8 cellular contexts compared by ENCODE assay signal in the genomic region with DNA sequence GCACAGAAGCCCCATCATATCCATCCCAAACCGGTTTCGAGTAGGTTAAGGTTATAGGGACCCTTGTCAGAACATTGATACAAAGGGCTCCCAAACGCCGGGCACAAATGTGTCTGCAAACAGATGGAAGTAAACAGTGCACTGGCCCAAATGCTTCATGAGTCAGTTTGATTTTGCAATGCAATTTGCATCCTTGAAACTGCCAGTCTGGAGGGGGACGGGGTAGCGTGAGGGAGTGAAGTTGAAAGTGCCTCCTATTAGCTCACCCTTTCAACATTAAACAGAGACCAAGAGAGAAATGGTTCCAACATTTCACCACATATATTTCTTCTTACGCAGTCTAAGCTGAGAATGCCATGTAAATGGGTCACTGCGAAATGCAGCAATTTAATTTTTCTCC. TPM values are rescaled to one million over a fixed set of nuclear protein-coding genes. Genes with fewer than 3 reads are reported as not detected.
DNase-seq lines count a peak whose midpoint lies in the region; ATAC-seq, FAIRE-seq and TF ChIP-seq lines count a peak whose summit lies in the region.
"Not testable (repeated sequence)": the region's sequence is repeated elsewhere in the genome, so short reads cannot be mapped to it uniquely, and the experiment has no call there.

No MANE protein-coding gene starts in this region.

- H3K27me3 Mint-ChIP-seq in Caco-2 (ENCODE audit: insufficient read depth, unreplicated experiment); activated T-cell treated with anti-CD3 and anti-CD28 coated beads, Interleukin-2, amount 50 U/mL, for 24 hours: not testable (repeated sequence)

- DNase-seq in A549 (ENCODE audit: low read depth in 1 of 2, low spot score in 1 of 2); Caco-2; activated T-cell treated with anti-CD3 and anti-CD28 coated beads, Interleukin-2, amount 50 U/mL, for 24 hours; endothelial cell of umbilical vein (ENCODE audit: low read depth, low spot score): not testable (repeated sequence)
- DNase-seq in HL-60 (ENCODE audit: low read depth in 1 of 2, low spot score in 1 of 2) (peak; percentile 17 to 37), NOMO-1 treated with dmso at 0.1 percent for 144 hours (lab: John Stamatoyannopoulos, UW; ENCODE audit: unreplicated experiment) (peak; percentile 63), left lobe of liver (ENCODE audit: low spot score) (peak; percentile 82)

- not testable (repeated sequence) for TF ChIP-seq CTCF in A549 (IDR thresholded peaks at IDR 0.05); Caco-2 (IDR thresholded peaks at IDR 0.05; ENCODE audit: insufficient read depth in 1 of 2, low read depth in 1 of 2, low read length in 1 of 2, severe bottlenecking in 1 of 2, unreplicated experiment in 1 of 2); HL-60 (IDR thresholded peaks at IDR 0.05; ENCODE audit: insufficient read depth, low read length); endothelial cell of umbilical vein (IDR thresholded peaks at IDR 0.05; ENCODE audit: extremely low read depth in 1 of 2, insufficient read depth in 1 of 2, low read depth in 1 of 2, low read length in 2 of 2); neutrophil (IDR thresholded peaks at IDR 0.05)

- TF ChIP-seq EP300 in A549 (IDR thresholded peaks at IDR 0.05): not testable (repeated sequence)

- POLR2A ChIA-PET in A549 (lab: Yijun Ruan, JAX); Caco-2 (lab: Charles Lee); endothelial cell of umbilical vein (lab: Charles Lee): not testable (repeated sequence)

- intact Hi-C loops in Caco-2 (cut with micrococcal nuclease; ENCODE audit: unreplicated experiment); endothelial cell of umbilical vein (cut with micrococcal nuclease): not testable (repeated sequence)

- H3K4me2 ChIP-seq in A549: 0 out of 3 replicates have a peak overlapping the region, but pooled peaks have one; percentile 5
- not testable (repeated sequence) for H3K4me2 ChIP-seq in endothelial cell of umbilical vein (ENCODE audit: insufficient read depth, low read length)

- H3K4me3 Mint-ChIP-seq in Caco-2 (ENCODE audit: unreplicated experiment); activated T-cell treated with anti-CD3 and anti-CD28 coated beads, Interleukin-2, amount 50 U/mL, for 24 hours: not testable (repeated sequence)

- not testable (repeated sequence) for H3K4me3 ChIP-seq in A549; Caco-2 (ENCODE audit: low read depth, low read length); HL-60 (replicated peaks; ENCODE audit: insufficient read depth, low read length); endothelial cell of umbilical vein (replicated peaks in 1 of 3; ENCODE audit: insufficient read depth in 1 of 3, low read depth in 1 of 3, low read length in 3 of 3); neutrophil (ENCODE audit: low read depth in 1 of 2, low read length in 1 of 2)

- H3K36me3 ChIP-seq in Caco-2 (ENCODE audit: control insufficient read depth, insufficient read depth, low read length): not testable (repeated sequence)
- peaks cover 16 to 17% of the 10 kb centered on the region in 2 experiments for H3K36me3 ChIP-seq in endothelial cell of umbilical vein (ENCODE audit: control insufficient read depth in 2 of 2, extremely low read depth in 1 of 2, insufficient read depth in 2 of 2, low read length in 2 of 2)
- H3K36me3 ChIP-seq in neutrophil: peaks cover 67% of the 10 kb centered on the region

- not testable (repeated sequence) for TF ChIP-seq POLR2A in A549 (IDR thresholded peaks at IDR 0.05; ENCODE audit: low read length); endothelial cell of umbilical vein (IDR thresholded peaks at IDR 0.05; ENCODE audit: low read depth, low read length)

- H3K9me3 ChIP-seq in A549; Caco-2; endothelial cell of umbilical vein (replicated peaks; ENCODE audit: control insufficient read depth, insufficient read depth, low read length); neutrophil: not testable (repeated sequence)

- dilution Hi-C loops in endothelial cell of umbilical vein (cut with MboI; ENCODE audit: extremely low pct_ligation_motif_present, low sequenced_read_pairs): not testable (repeated sequence)

- H3K27me3 ChIP-seq in Caco-2 (replicated peaks; ENCODE audit: control insufficient read depth, insufficient read depth, low read length); HL-60 (ENCODE audit: insufficient read depth, poor library complexity, severe bottlenecking); endothelial cell of umbilical vein (ENCODE audit: control insufficient read depth in 2 of 2, insufficient read depth in 2 of 2, low read length in 2 of 2); neutrophil: not testable (repeated sequence)

- not testable (repeated sequence) for H3K9me1 ChIP-seq in endothelial cell of umbilical vein (replicated peaks; ENCODE audit: control insufficient read depth, extremely low read depth, insufficient read depth, low read length)

- H2AFZ ChIP-seq in endothelial cell of umbilical vein (ENCODE audit: low read depth, low read length): not testable (repeated sequence)

- H3K4me1 ChIP-seq in A549: peaks cover 29% of the 10 kb centered on the region; the same call in 2 of the 3 replicates
- not testable (repeated sequence) for H3K4me1 ChIP-seq in Caco-2; endothelial cell of umbilical vein (ENCODE audit: control insufficient read depth, extremely low read depth, insufficient read depth, low read length); neutrophil (ENCODE audit: control insufficient read depth in 1 of 2, insufficient read depth in 1 of 2, low read depth in 1 of 2, low read length in 1 of 2)

- TSS peak; percentile 35 for BruUV-seq in Caco-2 (replicated peaks; lab: Mats Ljungman, UMichigan)
- BruUV-seq in endothelial cell of umbilical vein (replicated peaks; lab: Mats Ljungman, UMichigan): TSS peak; percentile 41

- H4K20me1 ChIP-seq in endothelial cell of umbilical vein (replicated peaks; ENCODE audit: control insufficient read depth, extremely low read depth, insufficient read depth, low read length): not testable (repeated sequence)

- H3K36me3 Mint-ChIP-seq in Caco-2 (ENCODE audit: insufficient read depth, unreplicated experiment): peaks cover 78% of the 10 kb centered on the region
- H3K36me3 Mint-ChIP-seq in activated T-cell treated with anti-CD3 and anti-CD28 coated beads, Interleukin-2, amount 50 U/mL, for 24 hours (ENCODE audit: low read depth): peaks cover 85% of the 10 kb centered on the region

- not testable (repeated sequence) for H3K27ac Mint-ChIP-seq in Caco-2 (ENCODE audit: unreplicated experiment)
- peak overlapping the region; percentile 58 for H3K27ac Mint-ChIP-seq in activated T-cell treated with anti-CD3 and anti-CD28 coated beads, Interleukin-2, amount 50 U/mL, for 24 hours

- peaks cover 19% of the 10 kb centered on the region for H3K4me1 Mint-ChIP-seq in Caco-2 (ENCODE audit: low read depth, unreplicated experiment)
- not testable (repeated sequence) for H3K4me1 Mint-ChIP-seq in activated T-cell treated with anti-CD3 and anti-CD28 coated beads, Interleukin-2, amount 50 U/mL, for 24 hours (ENCODE audit: low read depth)

- H3K27ac ChIP-seq in A549; HL-60 (replicated peaks); endothelial cell of umbilical vein (ENCODE audit: insufficient read depth, low read depth, low read length): not testable (repeated sequence)
- peak overlapping the region; percentile 33 for H3K27ac ChIP-seq in neutrophil

- not testable (repeated sequence) for TF ChIP-seq RAD21 in A549 (conservative IDR thresholded peaks at IDR 0.05 in 1 of 2, IDR thresholded peaks at IDR 0.05 in 1 of 2)

- CTCF ChIA-PET in A549 (lab: Yijun Ruan, JAX): interaction anchor here (0.6 to 1.4 kb wide), 2 partner anchors 58 to 59 kb away, joined by 4 to 5 read pairs; no protein-coding TSS in a partner anchor
- CTCF ChIA-PET in Caco-2 (lab: Charles Lee); endothelial cell of umbilical vein (lab: Charles Lee): not testable (repeated sequence)

- ATAC-seq in A549 (peak in 1 of 2 experiments; percentile 21; a peak in 1 of 6 replicates), left lobe of liver (peak; percentile 70)

- not testable (repeated sequence) for H3K9me3 Mint-ChIP-seq in Caco-2 (ENCODE audit: unreplicated experiment); activated T-cell treated with anti-CD3 and anti-CD28 coated beads, Interleukin-2, amount 50 U/mL, for 24 hours

- not testable (repeated sequence) for H3K79me2 ChIP-seq in endothelial cell of umbilical vein (ENCODE audit: control insufficient read depth, insufficient read depth, low read length)

- WGBS in A549 (ENCODE audit: missing lambda C conversion rate): 78% methylated on average over 8 of the region's 8 CpGs

- not testable (repeated sequence) for H3K9ac ChIP-seq in endothelial cell of umbilical vein (replicated peaks; ENCODE audit: extremely low read depth, insufficient read depth, low read length)

- FAIRE-seq in A549 (lab: Jason Lieb, UNC); endothelial cell of umbilical vein (lab: Jason Lieb, UNC): not testable (repeated sequence)

RNA-seq across cellular contexts. Expression of gene ETF1, which starts 35.6 kb away (rescaled TPM):
- polyA plus RNA-seq in A549 (2011; rRNA removed) (140 and 161 TPM in 2 replicates), A549 (2017; fragmentation: RNase III; extraction: RNeasy Plus Mini Kit Qiagen cat#74134 plus additional on column Dnase treatment) (118 to 131 TPM (median 119 TPM) in 3 replicates), endothelial cell of umbilical vein (27.5 and 32.9 TPM in 2 replicates)
- 39.7 and 44.0 TPM in 2 replicates for polyA plus RNA-seq in A549 (2012; cell fraction: cytosol; rRNA removed)
- 18.3 and 23.4 TPM in 2 replicates for polyA plus RNA-seq in A549 (2012; cell fraction: nucleus; rRNA removed)
- polyA minus RNA-seq in A549 (2011; rRNA and poly(A)+ RNA removed): 79.1 and 79.8 TPM in 2 replicates
- total RNA-seq in Caco-2 (2022) (179 and 184 TPM in 2 replicates), endothelial cell of umbilical vein (103 and 114 TPM in 2 replicates), left lobe of liver (28.1 TPM)
- polyA plus RNA-seq in endothelial cell of umbilical vein (2011; cell fraction: cytosol; rRNA removed): 41.6 and 46.3 TPM in 2 replicates
- 44.0 and 51.8 TPM in 2 replicates for polyA plus RNA-seq in endothelial cell of umbilical vein (2011; cell fraction: nucleus; rRNA removed)
- polyA plus RNA-seq in endothelial cell of umbilical vein (2012): 68.3 and 105 TPM in 2 replicates
- 46.4 and 54.1 TPM in 2 replicates for polyA minus RNA-seq in endothelial cell of umbilical vein
- 66.0 TPM for polyA minus RNA-seq in endothelial cell of umbilical vein (2011; cell fraction: cytosol; rRNA and poly(A)+ RNA removed)
- polyA minus RNA-seq in endothelial cell of umbilical vein (2011; cell fraction: nucleus; rRNA and poly(A)+ RNA removed): 29.2 and 35.0 TPM in 2 replicates

RNA-seq across cellular contexts. Expression of gene EGR1, which starts 42.2 kb away (rescaled TPM):
- polyA plus RNA-seq in A549 (2011; rRNA removed): 49.3 and 63.5 TPM in 2 replicates
- 40.6 and 61.3 TPM in 2 replicates for polyA plus RNA-seq in A549 (2012; cell fraction: cytosol; rRNA removed)
- 93.6 and 109 TPM in 2 replicates for polyA plus RNA-seq in A549 (2012; cell fraction: nucleus; rRNA removed)
- 0.45 to 0.59 TPM (median 0.49 TPM) in 3 replicates for polyA plus RNA-seq in A549 (2017; fragmentation: RNase III; extraction: RNeasy Plus Mini Kit Qiagen cat#74134 plus additional on column Dnase treatment)
- 19.7 and 32.3 TPM in 2 replicates for polyA minus RNA-seq in A549 (2011; rRNA and poly(A)+ RNA removed)
- 83.7 and 84.0 TPM in 2 replicates for total RNA-seq in Caco-2 (2022)
- 5.5 and 12.7 TPM in 2 replicates for total RNA-seq in endothelial cell of umbilical vein
- polyA plus RNA-seq in endothelial cell of umbilical vein: 6.5 and 7.2 TPM in 2 replicates
- polyA plus RNA-seq in endothelial cell of umbilical vein (2011; cell fraction: cytosol; rRNA removed): 6.2 and 12.4 TPM in 2 replicates
- polyA plus RNA-seq in endothelial cell of umbilical vein (2011; cell fraction: nucleus; rRNA removed): 21.1 and 28.3 TPM in 2 replicates
- 10.3 and 11.0 TPM in 2 replicates for polyA plus RNA-seq in endothelial cell of umbilical vein (2012)
- polyA minus RNA-seq in endothelial cell of umbilical vein: 6.2 and 6.7 TPM in 2 replicates
- 1.0 TPM for polyA minus RNA-seq in endothelial cell of umbilical vein (2011; cell fraction: cytosol; rRNA and poly(A)+ RNA removed)
- 8.8 and 18.4 TPM in 2 replicates for polyA minus RNA-seq in endothelial cell of umbilical vein (2011; cell fraction: nucleus; rRNA and poly(A)+ RNA removed)
- 12.1 TPM for total RNA-seq in left lobe of liver
